In the genomic region with DNA sequence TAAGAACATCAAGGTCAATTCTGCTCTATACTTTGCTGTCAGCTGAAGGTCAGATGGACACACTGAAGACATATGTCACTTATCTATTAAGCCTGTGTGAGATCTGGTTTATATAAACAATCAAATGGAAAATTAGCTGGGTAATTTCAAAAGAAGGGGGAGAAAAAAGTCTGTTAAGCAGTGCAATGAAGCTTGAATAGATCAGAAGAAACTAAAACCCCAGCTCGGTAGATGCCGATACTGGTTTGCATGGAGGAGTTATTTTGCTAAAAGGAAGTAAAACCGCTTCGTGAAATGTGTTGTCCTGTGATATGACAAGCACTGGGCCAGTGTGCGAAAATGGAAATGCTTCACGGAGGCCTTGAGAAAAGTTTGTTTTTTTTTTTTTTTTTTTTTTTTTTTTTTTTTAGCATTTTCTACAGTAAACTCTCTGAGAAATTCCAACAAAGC, we compare ENCODE assay signal across 8 cellular contexts.
DNase-seq lines count a peak whose midpoint lies in the region; ATAC-seq, FAIRE-seq and TF ChIP-seq lines count a peak whose summit lies in the region.

No MANE protein-coding gene starts in this region.

- H3K36me3 Mint-ChIP-seq in activated CD4-positive, alpha-beta memory T cell treated with anti-CD3 and anti-CD28 coated beads for 36 hours, result no peaks in the 10 kb centered on the region

- H3K9me1 ChIP-seq in endothelial cell of umbilical vein (replicated peaks; ENCODE audit: control insufficient read depth, extremely low read depth, insufficient read depth, low read length), result no peaks in the 10 kb centered on the region

- peaks cover 2% of the 10 kb centered on the region for H3K4me1 Mint-ChIP-seq in activated CD4-positive, alpha-beta memory T cell treated with anti-CD3 and anti-CD28 coated beads for 36 hours (ENCODE audit: low read depth)

- H2AFZ ChIP-seq in endothelial cell of umbilical vein (ENCODE audit: low read depth, low read length), result peak overlapping the region; percentile 49

- H3K27ac Mint-ChIP-seq in activated CD4-positive, alpha-beta memory T cell treated with anti-CD3 and anti-CD28 coated beads for 36 hours, result no peak overlapping the region

- no peak overlapping the region for H3K4me3 Mint-ChIP-seq in activated CD4-positive, alpha-beta memory T cell treated with anti-CD3 and anti-CD28 coated beads for 36 hours

- H3K27ac ChIP-seq in endothelial cell of umbilical vein (ENCODE audit: insufficient read depth, low read depth, low read length) (peak overlapping the region; percentile 40), transverse colon (peak overlapping the region; percentile 31 to 76 (median 54))

- DNase-seq in CMK (ENCODE audit: low read depth), result peak; percentile 48
- peak; percentile 70 to 75 for DNase-seq in Kasumi-1 (lab: John Stamatoyannopoulos, UW)
- DNase-seq in endothelial cell of umbilical vein (ENCODE audit: low read depth, low spot score), result peak; percentile 66
- peak; percentile 36 for DNase-seq in transverse colon
- no peak for DNase-seq in omental fat pad (ENCODE audit: low spot score)
- DNase-seq in foreskin fibroblast, result no peak
- no peak for DNase-seq in activated CD4-positive, alpha-beta memory T cell treated with anti-CD3 and anti-CD28 coated beads for 36 hours

- in situ Hi-C loops in transverse colon (cut with MboI; ENCODE audit: low pct_ligation_motif_present in 1 of 4, low pct_unique_long_range_greater_than_20kb in 1 of 4, low sequenced_read_pairs in 3 of 4), result loop anchor here in 2 of 4 donors (10.0 to 25.0 kb wide), 2 partner anchors 151 to 153 kb away; a partner anchor contains a TSS

- WGBS in transverse colon (ENCODE audit: low coverage in 1 of 2), 2 donors, result 60 to 70% methylated on average over 6 of the region's 6 CpGs

- POLR2A ChIA-PET in endothelial cell of umbilical vein (lab: Charles Lee), result interaction anchor here (0.6 kb wide), 1 partner anchor 150 kb away, joined by 3 read pairs; no protein-coding TSS in a partner anchor
- POLR2A ChIA-PET in activated CD4-positive, alpha-beta memory T cell treated with anti-CD3 and anti-CD28 coated beads for 36 hours (lab: Charles Lee), result no interaction called here

- peak; percentile 75 for FAIRE-seq in endothelial cell of umbilical vein (lab: Jason Lieb, UNC)

- intact Hi-C loops in endothelial cell of umbilical vein (cut with micrococcal nuclease) (loop anchor here (1.0 to 5.0 kb wide), 3 partner anchors 51 to 218 kb away; no protein-coding TSS in a partner anchor), transverse colon (cut with DNase I; ENCODE audit: low total_unique reads) (no loop called here)
- intact Hi-C loops in activated CD4-positive, alpha-beta memory T cell treated with anti-CD3 and anti-CD28 coated beads for 36 hours (cut with micrococcal nuclease), result no loop called here

- dilution Hi-C loops in endothelial cell of umbilical vein (cut with MboI; ENCODE audit: extremely low pct_ligation_motif_present, low sequenced_read_pairs), result no loop called here

- peak overlapping the region; percentile 71 for H3K4me2 ChIP-seq in endothelial cell of umbilical vein (ENCODE audit: insufficient read depth, low read length)

- H3K9me3 ChIP-seq in endothelial cell of umbilical vein (replicated peaks; ENCODE audit: control insufficient read depth, insufficient read depth, low read length) (no peaks in the 10 kb centered on the region), transverse colon (no peaks in the 10 kb centered on the region)

- H3K4me3 ChIP-seq in endothelial cell of umbilical vein (replicated peaks in 1 of 3; ENCODE audit: insufficient read depth in 1 of 3, low read depth in 1 of 3, low read length in 3 of 3) (peak overlapping the region in 1 of 3 experiments; percentile 51), transverse colon (no peak overlapping the region), foreskin fibroblast (ENCODE audit: low read depth in 1 of 2, low read length in 2 of 2) (no peak overlapping the region)

- H3K27me3 ChIP-seq in endothelial cell of umbilical vein (ENCODE audit: control insufficient read depth in 2 of 2, insufficient read depth in 2 of 2, low read length in 2 of 2), result no peaks in the 10 kb centered on the region
- H3K27me3 ChIP-seq in transverse colon, result no peaks in the 10 kb centered on the region

- BruUV-seq in endothelial cell of umbilical vein (replicated peaks; lab: Mats Ljungman, UMichigan), result no TSS peak

- H3K9ac ChIP-seq in endothelial cell of umbilical vein (replicated peaks; ENCODE audit: extremely low read depth, insufficient read depth, low read length), result peak overlapping the region; percentile 50

- no peaks in the 10 kb centered on the region for H4K20me1 ChIP-seq in endothelial cell of umbilical vein (replicated peaks; ENCODE audit: control insufficient read depth, extremely low read depth, insufficient read depth, low read length)

- CTCF ChIA-PET in endothelial cell of umbilical vein (lab: Charles Lee), result interaction anchor here (1.3 to 1.6 kb wide), 2 partner anchors 10 to 953 kb away, joined by 3 to 11 read pairs; no protein-coding TSS in a partner anchor
- CTCF ChIA-PET in activated CD4-positive, alpha-beta memory T cell treated with anti-CD3 and anti-CD28 coated beads for 36 hours (lab: Charles Lee), result interaction anchor here (1.5 to 1.7 kb wide), 2 partner anchors 9 to 1531 kb away, joined by 4 to 5 read pairs; no protein-coding TSS in a partner anchor

- H3K27me3 Mint-ChIP-seq in activated CD4-positive, alpha-beta memory T cell treated with anti-CD3 and anti-CD28 coated beads for 36 hours, result peaks cover 8% of the 10 kb centered on the region

- ATAC-seq in GM21529 (IDR thresholded peaks at IDR 0.05; ENCODE audit: unreplicated experiment), result peak; percentile 46
- ATAC-seq in omental fat pad (ENCODE audit: low FRiP score), result no peak

- TF ChIP-seq EP300 in transverse colon (IDR thresholded peaks at IDR 0.05; ENCODE audit: low read depth), result no peak

- peaks cover 14% of the 10 kb centered on the region for H3K4me1 ChIP-seq in endothelial cell of umbilical vein (ENCODE audit: control insufficient read depth, extremely low read depth, insufficient read depth, low read length)
- H3K4me1 ChIP-seq in transverse colon, result peaks cover 0 to 30% (median 0%) of the 10 kb centered on the region in 4 donors

- peaks cover 0 to 1% of the 10 kb centered on the region in 2 experiments for H3K36me3 ChIP-seq in endothelial cell of umbilical vein (ENCODE audit: control insufficient read depth in 2 of 2, extremely low read depth in 1 of 2, insufficient read depth in 2 of 2, low read length in 2 of 2)
- no peaks in the 10 kb centered on the region for H3K36me3 ChIP-seq in transverse colon

- H3K9me3 Mint-ChIP-seq in activated CD4-positive, alpha-beta memory T cell treated with anti-CD3 and anti-CD28 coated beads for 36 hours, result no peaks in the 10 kb centered on the region

- no peaks in the 10 kb centered on the region for H3K79me2 ChIP-seq in endothelial cell of umbilical vein (ENCODE audit: control insufficient read depth, insufficient read depth, low read length)

- TF ChIP-seq POLR2A in endothelial cell of umbilical vein (IDR thresholded peaks at IDR 0.05; ENCODE audit: low read depth, low read length) (no peak), transverse colon (IDR thresholded peaks at IDR 0.05) (no peak)

- TF ChIP-seq CTCF in endothelial cell of umbilical vein (IDR thresholded peaks at IDR 0.05; ENCODE audit: extremely low read depth in 1 of 2, insufficient read depth in 1 of 2, low read depth in 1 of 2, low read length in 2 of 2), result no peak
- TF ChIP-seq CTCF in transverse colon (IDR thresholded peaks at IDR 0.05), result no peak
- TF ChIP-seq CTCF in omental fat pad (IDR thresholded peaks at IDR 0.05), result no peak
- TF ChIP-seq CTCF in foreskin fibroblast (IDR thresholded peaks at IDR 0.05; ENCODE audit: low read depth, low read length), result no peak

TF ChIP-seq in endothelial cell of umbilical vein, 7 proteins besides CTCF, POLR2A, EP300 and RAD21:
- TF ChIP-seq, protein P1, sequence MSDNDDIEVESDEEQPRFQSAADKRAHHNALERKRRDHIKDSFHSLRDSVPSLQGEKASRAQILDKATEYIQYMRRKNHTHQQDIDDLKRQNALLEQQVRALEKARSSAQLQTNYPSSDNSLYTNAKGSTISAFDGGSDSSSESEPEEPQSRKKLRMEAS (IDR thresholded peaks at IDR 0.05; ENCODE audit: insufficient read depth, insufficient read length), result no peak
- TF ChIP-seq GATA2 (IDR thresholded peaks at IDR 0.05; ENCODE audit: insufficient read depth, insufficient read length, low read depth, low read length) (no peak), POLR2AphosphoS5 (IDR thresholded peaks at IDR 0.05; ENCODE audit: insufficient read depth, low read depth, low read length) (no peak), FOS (IDR thresholded peaks at IDR 0.05; ENCODE audit: borderline replicate concordance, insufficient read depth, low read length) (no peak), JUN (IDR thresholded peaks at IDR 0.05; ENCODE audit: borderline replicate concordance, insufficient read depth, insufficient read length, low read depth) (no peak), EZH2 (IDR thresholded peaks at IDR 0.05; ENCODE audit: borderline replicate concordance, low read depth, low read length, severe bottlenecking) (no peak), MYC (IDR thresholded peaks at IDR 0.05; ENCODE audit: low read depth, low read length) (no peak)
TF ChIP-seq in endothelial cell of umbilical vein: peak in this region for 0.

Comparison
In these comparisons a context has a peak if more than half of its experiments do, and no peak if none do; other contexts are left out.
1. DNase-seq: peak in CMK (single experiment), Kasumi-1 (2 of 2), endothelial cell of umbilical vein (single experiment) and transverse colon (single experiment); none in omental fat pad (single experiment), foreskin fibroblast (0 of 2) and activated CD4-positive, alpha-beta memory T cell treated with anti-CD3 and anti-CD28 coated beads for 36 hours (single experiment).